ENCODE assay signal across 1 cellular context in the genomic region with DNA sequence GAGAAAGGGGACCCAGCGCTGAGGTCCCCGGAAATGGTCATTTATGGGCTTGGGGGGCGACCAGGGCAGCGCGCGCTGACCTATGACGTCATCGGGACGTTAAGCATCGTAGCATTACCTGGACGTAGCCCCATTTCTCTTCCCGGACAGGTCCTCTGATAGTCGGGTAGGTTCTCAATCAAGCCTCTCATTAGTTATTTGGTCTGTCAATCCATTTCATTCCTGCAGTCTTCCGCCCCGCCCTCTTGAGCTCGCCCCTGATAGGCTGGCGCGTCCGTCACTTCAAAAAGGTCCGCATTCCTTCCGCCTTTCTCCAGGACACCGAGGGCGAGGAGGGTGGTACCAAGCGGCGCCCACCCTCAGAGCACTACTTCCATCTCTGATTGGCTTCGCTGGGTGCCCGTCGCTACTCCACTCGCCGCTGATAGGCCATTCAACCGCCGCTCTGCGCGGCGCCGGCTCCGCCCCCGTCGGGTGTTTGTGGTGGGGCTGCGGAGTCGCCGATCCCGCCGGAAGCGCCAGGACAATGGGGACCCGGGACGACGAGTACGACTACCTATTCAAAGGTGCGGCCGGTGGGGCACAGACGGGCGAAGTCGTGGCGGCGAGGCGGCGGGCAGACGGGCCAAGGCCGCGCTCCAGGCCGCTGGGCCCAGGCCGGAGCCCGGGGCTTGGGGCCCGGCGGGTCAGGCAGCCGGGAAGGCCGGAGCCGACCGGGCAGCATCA.
TF ChIP-seq lines count a peak whose summit lies in the region.

A gene (plus strand): TSS at position 470 of the 726 bp plus-strand sequence. CDS start 57 bp downstream, at position 527.

TF ChIP-seq in K562, 482 proteins besides CTCF, POLR2A, EP300 and RAD21 (continued from another document and continues in another):
- TF ChIP-seq, protein P1, sequence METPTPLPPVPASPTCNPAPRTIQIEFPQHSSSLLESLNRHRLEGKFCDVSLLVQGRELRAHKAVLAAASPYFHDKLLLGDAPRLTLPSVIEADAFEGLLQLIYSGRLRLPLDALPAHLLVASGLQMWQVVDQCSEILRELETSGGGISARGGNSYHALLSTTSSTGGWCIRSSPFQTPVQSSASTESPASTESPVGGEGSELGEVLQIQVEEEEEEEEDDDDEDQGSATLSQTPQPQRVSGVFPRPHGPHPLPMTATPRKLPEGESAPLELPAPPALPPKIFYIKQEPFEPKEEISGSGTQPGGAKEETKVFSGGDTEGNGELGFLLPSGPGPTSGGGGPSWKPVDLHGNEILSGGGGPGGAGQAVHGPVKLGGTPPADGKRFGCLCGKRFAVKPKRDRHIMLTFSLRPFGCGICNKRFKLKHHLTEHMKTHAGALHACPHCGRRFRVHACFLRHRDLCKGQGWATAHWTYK (CRISPR knock-in tag; IDR thresholded peaks at IDR 0.05): 0 out of 2 replicates have a peak, but pooled peaks have one; percentile 44
- TF ChIP-seq DNMT1 (IDR thresholded peaks at IDR 0.05) (no peak), RB1 (IDR thresholded peaks at IDR 0.05; ENCODE audit: low read depth) (peak; percentile 95), HMGN3 (IDR thresholded peaks at IDR 0.05; ENCODE audit: borderline replicate concordance, extremely low read depth, insufficient read length, low read depth, low read length) (peak; percentile 57), ATF1 (CRISPR knock-in tag; IDR thresholded peaks at IDR 0.05) (peak; percentile 91), ATF1 (tag; IDR thresholded peaks at IDR 0.05) (peak; percentile 100), FIP1L1 (IDR thresholded peaks at IDR 0.05; ENCODE audit: low read depth, low read length, poor library complexity, severe bottlenecking) (peak; percentile 90), ZNF75A (CRISPR knock-in tag; IDR thresholded peaks at IDR 0.05) (no peak), ZKSCAN8 (CRISPR knock-in tag; IDR thresholded peaks at IDR 0.05) (no peak), DACH1 (IDR thresholded peaks at IDR 0.05; ENCODE audit: partially characterized antibody) (no peak), ZFPM2 (CRISPR knock-in tag; IDR thresholded peaks at IDR 0.05) (no peak), FOXP1 (CRISPR knock-in tag; IDR thresholded peaks at IDR 0.05) (peak; percentile 86; the same call in 1 of the 2 replicates), PURB (CRISPR knock-in tag; IDR thresholded peaks at IDR 0.05; ENCODE audit: low read depth) (no peak), DPF2 (IDR thresholded peaks at IDR 0.05) (peak; percentile 77; the same call in 1 of the 2 replicates), ELF4 (CRISPR knock-in tag; IDR thresholded peaks at IDR 0.05) (peak; percentile 85), SP1 (CRISPR knock-in tag; IDR thresholded peaks at IDR 0.05) (peak; percentile 94), KDM4B (IDR thresholded peaks at IDR 0.05; ENCODE audit: borderline replicate concordance in 2 of 2, low read depth in 1 of 2) (peak in 1 of 2 experiments; percentile 49; a peak in 1 of 4 replicates), NCOA1 (IDR thresholded peaks at IDR 0.05; ENCODE audit: low read depth) (peak; percentile 97), ZNF143 (CRISPR knock-in tag; IDR thresholded peaks at IDR 0.05) (no peak), NCOR1 (IDR thresholded peaks at IDR 0.05) (no peak), SIX5 (IDR thresholded peaks at IDR 0.05; ENCODE audit: borderline replicate concordance in 1 of 2, insufficient read depth in 1 of 2, low read depth in 1 of 2, low read length in 2 of 2) (no peak), GTF2F1 (IDR thresholded peaks at IDR 0.05; ENCODE audit: low read depth, low read length) (peak; percentile 21; the same call in 1 of the 2 replicates), KLF6 (CRISPR knock-in tag; IDR thresholded peaks at IDR 0.05; ENCODE audit: borderline replicate concordance) (no peak), MECOM (CRISPR knock-in tag; IDR thresholded peaks at IDR 0.05) (no peak), KAT2B (IDR thresholded peaks at IDR 0.05; ENCODE audit: low read depth, low read length) (no peak), KDM5B (IDR thresholded peaks at IDR 0.05; ENCODE audit: insufficient replicate concordance, low read depth, low read length) (peak; percentile 46), L3MBTL2 (IDR thresholded peaks at IDR 0.05) (peak; percentile 33), NR2C2 (CRISPR knock-in tag; IDR thresholded peaks at IDR 0.05) (0 out of 2 replicates have a peak, but pooled peaks have one; percentile 16), NR2C2 (tag; IDR thresholded peaks at IDR 0.05) (peak; percentile 94), HNRNPUL1 (IDR thresholded peaks at IDR 0.05; ENCODE audit: low read length) (no peak), MAZ (CRISPR knock-in tag; conservative IDR thresholded peaks at IDR 0.05 in 1 of 2, IDR thresholded peaks at IDR 0.05 in 1 of 2) (peak; percentile 77 to 84), CEBPG (CRISPR knock-in tag; IDR thresholded peaks at IDR 0.05) (no peak), CEBPG (tag; conservative IDR thresholded peaks at IDR 0.05 in 1 of 2, IDR thresholded peaks at IDR 0.05 in 1 of 2) (0 out of 4 replicates have a peak, but pooled peaks of 1 of the 2 experiments have one; percentile 20), ZBTB7A (IDR thresholded peaks at IDR 0.05; ENCODE audit: borderline replicate concordance, control insufficient read depth, low read depth, low read length) (peak; percentile 75; the same call in 1 of the 2 replicates), ZNF583 (CRISPR knock-in tag; IDR thresholded peaks at IDR 0.05) (0 out of 2 replicates have a peak, but pooled peaks have one; percentile 34), CHD2 (IDR thresholded peaks at IDR 0.05; ENCODE audit: low read depth, low read length) (peak; percentile 90), ILK (tag; IDR thresholded peaks at IDR 0.05; ENCODE audit: borderline replicate concordance, low read depth) (no peak), NFIX (CRISPR knock-in tag; IDR thresholded peaks at IDR 0.05; ENCODE audit: low read depth) (0 out of 2 replicates have a peak, but pooled peaks have one; percentile 52), ETV5 (CRISPR knock-in tag; IDR thresholded peaks at IDR 0.05; ENCODE audit: low read depth) (0 out of 2 replicates have a peak, but pooled peaks have one; percentile 29), TBL1XR1 (IDR thresholded peaks at IDR 0.05; ENCODE audit: low read length in 2 of 2) (peak in 1 of 2 experiments; percentile 96; a peak in 2 of 4 replicates), ZSCAN32 (CRISPR knock-in tag; IDR thresholded peaks at IDR 0.05) (no peak), FOXJ2 (tag; IDR thresholded peaks at IDR 0.05) (no peak), CHD4 (IDR thresholded peaks at IDR 0.05; ENCODE audit: insufficient read depth, insufficient replicate concordance, low read depth, low read length, poor library complexity, severe bottlenecking) (no peak), BMI1 (IDR thresholded peaks at IDR 0.05; ENCODE audit: low read length) (no peak), GABPB1 (CRISPR knock-in tag; IDR thresholded peaks at IDR 0.05) (peak; percentile 94)
- TF ChIP-seq, protein P2, sequence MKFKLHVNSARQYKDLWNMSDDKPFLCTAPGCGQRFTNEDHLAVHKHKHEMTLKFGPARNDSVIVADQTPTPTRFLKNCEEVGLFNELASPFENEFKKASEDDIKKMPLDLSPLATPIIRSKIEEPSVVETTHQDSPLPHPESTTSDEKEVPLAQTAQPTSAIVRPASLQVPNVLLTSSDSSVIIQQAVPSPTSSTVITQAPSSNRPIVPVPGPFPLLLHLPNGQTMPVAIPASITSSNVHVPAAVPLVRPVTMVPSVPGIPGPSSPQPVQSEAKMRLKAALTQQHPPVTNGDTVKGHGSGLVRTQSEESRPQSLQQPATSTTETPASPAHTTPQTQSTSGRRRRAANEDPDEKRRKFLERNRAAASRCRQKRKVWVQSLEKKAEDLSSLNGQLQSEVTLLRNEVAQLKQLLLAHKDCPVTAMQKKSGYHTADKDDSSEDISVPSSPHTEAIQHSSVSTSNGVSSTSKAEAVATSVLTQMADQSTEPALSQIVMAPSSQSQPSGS (CRISPR knock-in tag; IDR thresholded peaks at IDR 0.05): peak; percentile 93; the same call in 1 of the 2 replicates
- TF ChIP-seq, protein P3, sequence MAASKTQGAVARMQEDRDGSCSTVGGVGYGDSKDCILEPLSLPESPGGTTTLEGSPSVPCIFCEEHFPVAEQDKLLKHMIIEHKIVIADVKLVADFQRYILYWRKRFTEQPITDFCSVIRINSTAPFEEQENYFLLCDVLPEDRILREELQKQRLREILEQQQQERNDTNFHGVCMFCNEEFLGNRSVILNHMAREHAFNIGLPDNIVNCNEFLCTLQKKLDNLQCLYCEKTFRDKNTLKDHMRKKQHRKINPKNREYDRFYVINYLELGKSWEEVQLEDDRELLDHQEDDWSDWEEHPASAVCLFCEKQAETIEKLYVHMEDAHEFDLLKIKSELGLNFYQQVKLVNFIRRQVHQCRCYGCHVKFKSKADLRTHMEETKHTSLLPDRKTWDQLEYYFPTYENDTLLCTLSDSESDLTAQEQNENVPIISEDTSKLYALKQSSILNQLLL (CRISPR knock-in tag; IDR thresholded peaks at IDR 0.05; ENCODE audit: borderline replicate concordance): no peak
- TF ChIP-seq, protein P4, sequence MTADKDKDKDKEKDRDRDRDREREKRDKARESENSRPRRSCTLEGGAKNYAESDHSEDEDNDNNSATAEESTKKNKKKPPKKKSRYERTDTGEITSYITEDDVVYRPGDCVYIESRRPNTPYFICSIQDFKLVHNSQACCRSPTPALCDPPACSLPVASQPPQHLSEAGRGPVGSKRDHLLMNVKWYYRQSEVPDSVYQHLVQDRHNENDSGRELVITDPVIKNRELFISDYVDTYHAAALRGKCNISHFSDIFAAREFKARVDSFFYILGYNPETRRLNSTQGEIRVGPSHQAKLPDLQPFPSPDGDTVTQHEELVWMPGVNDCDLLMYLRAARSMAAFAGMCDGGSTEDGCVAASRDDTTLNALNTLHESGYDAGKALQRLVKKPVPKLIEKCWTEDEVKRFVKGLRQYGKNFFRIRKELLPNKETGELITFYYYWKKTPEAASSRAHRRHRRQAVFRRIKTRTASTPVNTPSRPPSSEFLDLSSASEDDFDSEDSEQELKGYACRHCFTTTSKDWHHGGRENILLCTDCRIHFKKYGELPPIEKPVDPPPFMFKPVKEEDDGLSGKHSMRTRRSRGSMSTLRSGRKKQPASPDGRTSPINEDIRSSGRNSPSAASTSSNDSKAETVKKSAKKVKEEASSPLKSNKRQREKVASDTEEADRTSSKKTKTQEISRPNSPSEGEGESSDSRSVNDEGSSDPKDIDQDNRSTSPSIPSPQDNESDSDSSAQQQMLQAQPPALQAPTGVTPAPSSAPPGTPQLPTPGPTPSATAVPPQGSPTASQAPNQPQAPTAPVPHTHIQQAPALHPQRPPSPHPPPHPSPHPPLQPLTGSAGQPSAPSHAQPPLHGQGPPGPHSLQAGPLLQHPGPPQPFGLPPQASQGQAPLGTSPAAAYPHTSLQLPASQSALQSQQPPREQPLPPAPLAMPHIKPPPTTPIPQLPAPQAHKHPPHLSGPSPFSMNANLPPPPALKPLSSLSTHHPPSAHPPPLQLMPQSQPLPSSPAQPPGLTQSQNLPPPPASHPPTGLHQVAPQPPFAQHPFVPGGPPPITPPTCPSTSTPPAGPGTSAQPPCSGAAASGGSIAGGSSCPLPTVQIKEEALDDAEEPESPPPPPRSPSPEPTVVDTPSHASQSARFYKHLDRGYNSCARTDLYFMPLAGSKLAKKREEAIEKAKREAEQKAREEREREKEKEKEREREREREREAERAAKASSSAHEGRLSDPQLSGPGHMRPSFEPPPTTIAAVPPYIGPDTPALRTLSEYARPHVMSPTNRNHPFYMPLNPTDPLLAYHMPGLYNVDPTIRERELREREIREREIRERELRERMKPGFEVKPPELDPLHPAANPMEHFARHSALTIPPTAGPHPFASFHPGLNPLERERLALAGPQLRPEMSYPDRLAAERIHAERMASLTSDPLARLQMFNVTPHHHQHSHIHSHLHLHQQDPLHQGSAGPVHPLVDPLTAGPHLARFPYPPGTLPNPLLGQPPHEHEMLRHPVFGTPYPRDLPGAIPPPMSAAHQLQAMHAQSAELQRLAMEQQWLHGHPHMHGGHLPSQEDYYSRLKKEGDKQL (CRISPR knock-in tag; IDR thresholded peaks at IDR 0.05; ENCODE audit: borderline replicate concordance): no peak
- TF ChIP-seq, protein P5, sequence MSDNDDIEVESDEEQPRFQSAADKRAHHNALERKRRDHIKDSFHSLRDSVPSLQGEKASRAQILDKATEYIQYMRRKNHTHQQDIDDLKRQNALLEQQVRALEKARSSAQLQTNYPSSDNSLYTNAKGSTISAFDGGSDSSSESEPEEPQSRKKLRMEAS (CRISPR knock-in tag; IDR thresholded peaks at IDR 0.05): no peak; the same call in 1 of the 2 replicates
- TF ChIP-seq, protein P6, sequence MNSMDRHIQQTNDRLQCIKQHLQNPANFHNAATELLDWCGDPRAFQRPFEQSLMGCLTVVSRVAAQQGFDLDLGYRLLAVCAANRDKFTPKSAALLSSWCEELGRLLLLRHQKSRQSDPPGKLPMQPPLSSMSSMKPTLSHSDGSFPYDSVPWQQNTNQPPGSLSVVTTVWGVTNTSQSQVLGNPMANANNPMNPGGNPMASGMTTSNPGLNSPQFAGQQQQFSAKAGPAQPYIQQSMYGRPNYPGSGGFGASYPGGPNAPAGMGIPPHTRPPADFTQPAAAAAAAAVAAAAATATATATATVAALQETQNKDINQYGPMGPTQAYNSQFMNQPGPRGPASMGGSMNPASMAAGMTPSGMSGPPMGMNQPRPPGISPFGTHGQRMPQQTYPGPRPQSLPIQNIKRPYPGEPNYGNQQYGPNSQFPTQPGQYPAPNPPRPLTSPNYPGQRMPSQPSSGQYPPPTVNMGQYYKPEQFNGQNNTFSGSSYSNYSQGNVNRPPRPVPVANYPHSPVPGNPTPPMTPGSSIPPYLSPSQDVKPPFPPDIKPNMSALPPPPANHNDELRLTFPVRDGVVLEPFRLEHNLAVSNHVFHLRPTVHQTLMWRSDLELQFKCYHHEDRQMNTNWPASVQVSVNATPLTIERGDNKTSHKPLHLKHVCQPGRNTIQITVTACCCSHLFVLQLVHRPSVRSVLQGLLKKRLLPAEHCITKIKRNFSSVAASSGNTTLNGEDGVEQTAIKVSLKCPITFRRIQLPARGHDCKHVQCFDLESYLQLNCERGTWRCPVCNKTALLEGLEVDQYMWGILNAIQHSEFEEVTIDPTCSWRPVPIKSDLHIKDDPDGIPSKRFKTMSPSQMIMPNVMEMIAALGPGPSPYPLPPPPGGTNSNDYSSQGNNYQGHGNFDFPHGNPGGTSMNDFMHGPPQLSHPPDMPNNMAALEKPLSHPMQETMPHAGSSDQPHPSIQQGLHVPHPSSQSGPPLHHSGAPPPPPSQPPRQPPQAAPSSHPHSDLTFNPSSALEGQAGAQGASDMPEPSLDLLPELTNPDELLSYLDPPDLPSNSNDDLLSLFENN (IDR thresholded peaks at IDR 0.05; ENCODE audit: low read depth in 2 of 2, low read length in 2 of 2): no peak
- TF ChIP-seq, protein P7, sequence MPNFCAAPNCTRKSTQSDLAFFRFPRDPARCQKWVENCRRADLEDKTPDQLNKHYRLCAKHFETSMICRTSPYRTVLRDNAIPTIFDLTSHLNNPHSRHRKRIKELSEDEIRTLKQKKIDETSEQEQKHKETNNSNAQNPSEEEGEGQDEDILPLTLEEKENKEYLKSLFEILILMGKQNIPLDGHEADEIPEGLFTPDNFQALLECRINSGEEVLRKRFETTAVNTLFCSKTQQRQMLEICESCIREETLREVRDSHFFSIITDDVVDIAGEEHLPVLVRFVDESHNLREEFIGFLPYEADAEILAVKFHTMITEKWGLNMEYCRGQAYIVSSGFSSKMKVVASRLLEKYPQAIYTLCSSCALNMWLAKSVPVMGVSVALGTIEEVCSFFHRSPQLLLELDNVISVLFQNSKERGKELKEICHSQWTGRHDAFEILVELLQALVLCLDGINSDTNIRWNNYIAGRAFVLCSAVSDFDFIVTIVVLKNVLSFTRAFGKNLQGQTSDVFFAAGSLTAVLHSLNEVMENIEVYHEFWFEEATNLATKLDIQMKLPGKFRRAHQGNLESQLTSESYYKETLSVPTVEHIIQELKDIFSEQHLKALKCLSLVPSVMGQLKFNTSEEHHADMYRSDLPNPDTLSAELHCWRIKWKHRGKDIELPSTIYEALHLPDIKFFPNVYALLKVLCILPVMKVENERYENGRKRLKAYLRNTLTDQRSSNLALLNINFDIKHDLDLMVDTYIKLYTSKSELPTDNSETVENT (CRISPR knock-in tag; IDR thresholded peaks at IDR 0.05): peak; percentile 78; the same call in 1 of the 2 replicates
